12 cellular contexts compared by ENCODE assay signal in the genomic region with DNA sequence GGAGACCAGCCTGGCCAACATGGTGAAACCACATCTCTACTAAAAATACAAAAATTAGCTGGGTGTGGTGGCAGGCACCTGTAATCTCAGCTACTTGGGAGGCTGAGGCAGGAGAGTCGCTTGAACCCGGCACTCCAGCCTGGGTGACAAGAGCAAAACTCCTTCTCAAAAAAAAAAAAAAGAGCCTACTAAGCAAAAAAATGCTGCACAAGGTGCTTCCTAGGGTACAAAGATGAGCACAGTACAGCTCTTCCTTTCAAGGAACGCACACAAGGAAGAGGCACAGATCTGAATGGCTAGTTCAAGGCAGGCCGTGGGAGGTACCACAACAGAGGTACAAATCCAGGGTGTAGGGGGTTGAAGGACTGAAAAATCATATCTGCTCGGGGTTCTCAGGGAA. TPM values are rescaled to one million over a fixed set of nuclear protein-coding genes. Genes with fewer than 3 reads are reported as not detected.
DNase-seq lines count a peak whose midpoint lies in the region; ATAC-seq, FAIRE-seq and TF ChIP-seq lines count a peak whose summit lies in the region.
"Not testable (repeated sequence)": the region's sequence is repeated elsewhere in the genome, so short reads cannot be mapped to it uniquely, and the experiment has no call there.
"Had no signal": no experiment of that assay in that cellular context is flagged by ENCODE, and none has a peak within 500 bp of the region (broad histone marks: within the 10 kb centered on the region; RNA-seq: fewer than 3 reads in every experiment).

No MANE protein-coding gene starts in this region.

- TF ChIP-seq EP300 in A549 (IDR thresholded peaks at IDR 0.05); K562 (IDR thresholded peaks at IDR 0.05; ENCODE audit: low read length): not testable (repeated sequence)

- H4K20me1 ChIP-seq in IMR-90 (ENCODE audit: insufficient read depth, low read length); K562 (replicated peaks; ENCODE audit: control insufficient read depth, insufficient read depth, low read length): not testable (repeated sequence)

- H2BK120ac ChIP-seq in IMR-90 (ENCODE audit: low read depth, low read length) = not testable (repeated sequence)

- dilution Hi-C loops in IMR-90 (cut with HindIII; ENCODE audit: low sequenced_read_pairs, unreplicated experiment) = not testable (repeated sequence)

- H4K5ac ChIP-seq in IMR-90 (ENCODE audit: low read depth, low read length) = not testable (repeated sequence)

- not testable (repeated sequence) for H4K8ac ChIP-seq in IMR-90 (ENCODE audit: low read depth in 2 of 2, low read length in 2 of 2)

- H3K79me1 ChIP-seq in IMR-90 (ENCODE audit: low read depth in 1 of 2, low read length in 2 of 2) = not testable (repeated sequence)

- peaks cover 22% of the 10 kb centered on the region for H3K36me3 Mint-ChIP-seq in activated CD4-positive, alpha-beta T cell treated with anti-CD3 and anti-CD28 coated beads for 36 hours (ENCODE audit: low read depth)
- peaks cover 47% of the 10 kb centered on the region for H3K36me3 Mint-ChIP-seq in activated T-helper 17 cell treated with anti-CD3 and anti-CD28 coated beads, Interleukin-2, amount 50 U/mL, for 72 hours (ENCODE audit: low read depth)
- not testable (repeated sequence) for H3K36me3 Mint-ChIP-seq in activated naive CD4-positive, alpha-beta T cell treated with anti-CD3 and anti-CD28 coated beads, Interleukin-2, amount 50 U/mL, for 72 hours
- H3K36me3 Mint-ChIP-seq in stimulated activated memory B cell treated with anti-CD40 and anti-IgM and Interleukin-4, amounts not matched to agents 10 μg/mL and 1 μg/mL and 100 μg/mL, for 72 hours = peaks cover 54% of the 10 kb centered on the region
- peaks cover 49% of the 10 kb centered on the region for H3K36me3 Mint-ChIP-seq in stimulated activated naive CD8-positive, alpha-beta T cell treated with anti-CD3 and anti-CD28 coated beads, Interleukin-15, Interleukin-2, amounts not matched to agents 100 ng/mL and 50 ng/mL, for 24 hours (ENCODE audit: low read depth)

- intact Hi-C loops in IMR-90 (cut with micrococcal nuclease); activated CD4-positive, alpha-beta T cell treated with anti-CD3 and anti-CD28 coated beads for 36 hours (cut with DNase I, micrococcal nuclease); K562 (cut with micrococcal nuclease): not testable (repeated sequence)

- H3K23ac ChIP-seq in IMR-90 (ENCODE audit: low read depth, low read length) = not testable (repeated sequence)

- TF ChIP-seq CTCF in A549 (IDR thresholded peaks at IDR 0.05); IMR-90 (conservative IDR thresholded peaks at IDR 0.05; ENCODE audit: low read depth, low read length); K562 (IDR thresholded peaks at IDR 0.05 in 2 of 3, conservative IDR thresholded peaks at IDR 0.05 in 1 of 3; ENCODE audit: insufficient read depth in 2 of 3, low read depth in 1 of 3, low read length in 3 of 3): not testable (repeated sequence)

- in situ Hi-C loops in IMR-90 (cut with MboI; ENCODE audit: low sequenced_read_pairs); K562 (cut with MboI): not testable (repeated sequence)

- H2AK5ac ChIP-seq in IMR-90 (ENCODE audit: low read depth, low read length) = not testable (repeated sequence)

- ATAC-seq in A549; IMR-90 (ENCODE audit: low read depth); activated CD4-positive, alpha-beta T cell treated with anti-CD3 and anti-CD28 coated beads for 36 hours; activated T-helper 17 cell treated with anti-CD3 and anti-CD28 coated beads, Interleukin-2, amount 50 U/mL, for 72 hours (replicated peaks); K562; stimulated activated memory B cell treated with anti-CD40 and anti-IgM and Interleukin-4, amounts not matched to agents 10 μg/mL and 1 μg/mL and 100 μg/mL, for 72 hours: not testable (repeated sequence)
- ATAC-seq in activated naive CD4-positive, alpha-beta T cell treated with anti-CD3 and anti-CD28 coated beads, Interleukin-2, amount 50 U/mL, for 72 hours = peak in 1 of 2 donors; percentile 13

- not testable (repeated sequence) for H3K4me1 ChIP-seq in A549; IMR-90 (ENCODE audit: control insufficient read depth, insufficient read depth, low read length); K562 (replicated peaks in 1 of 2; ENCODE audit: control insufficient read depth in 2 of 2, insufficient read depth in 2 of 2, low read length in 2 of 2)

- H3K36me3 ChIP-seq in IMR-90 (ENCODE audit: control insufficient read depth, insufficient read depth, low read length) (peaks cover 10% of the 10 kb centered on the region), K562 (ENCODE audit: control insufficient read depth, insufficient read depth, low read length) (peaks cover 23% of the 10 kb centered on the region; the same call in 1 of the 3 replicates)

- not testable (repeated sequence) for H3K4me3 ChIP-seq in A549; IMR-90 (ENCODE audit: insufficient read depth, low read depth, low read length); K562

- DNase-seq in A549 (ENCODE audit: low read depth in 1 of 2, low spot score in 1 of 2); IMR-90; activated CD4-positive, alpha-beta T cell treated with anti-CD3 and anti-CD28 coated beads for 36 hours; activated naive CD4-positive, alpha-beta T cell treated with anti-CD3 and anti-CD28 coated beads, Interleukin-2, amount 50 U/mL, for 72 hours (ENCODE audit: low spot score in 2 of 2); K562 (ENCODE audit: extremely low read depth in 1 of 4, low spot score in 3 of 4): not testable (repeated sequence)

- POLR2A ChIA-PET in A549 (lab: Yijun Ruan, JAX); IMR-90 (lab: Charles Lee; ENCODE audit: unreplicated experiment); K562 (lab: Yijun Ruan, JAX): not testable (repeated sequence)
- POLR2A ChIA-PET in activated CD4-positive, alpha-beta T cell treated with anti-CD3 and anti-CD28 coated beads for 36 hours (lab: Charles Lee) = interaction anchor here (0.7 kb wide), 1 partner anchor 88 kb away, joined by 6 read pairs; no protein-coding TSS in a partner anchor

- H2BK15ac ChIP-seq in IMR-90 (ENCODE audit: low read depth, low read length) = not testable (repeated sequence)

- not testable (repeated sequence) for H3K4me3 Mint-ChIP-seq in activated CD4-positive, alpha-beta T cell treated with anti-CD3 and anti-CD28 coated beads for 36 hours; stimulated activated memory B cell treated with anti-CD40 and anti-IgM and Interleukin-4, amounts not matched to agents 10 μg/mL and 1 μg/mL and 100 μg/mL, for 72 hours; stimulated activated naive CD8-positive, alpha-beta T cell treated with anti-CD3 and anti-CD28 coated beads, Interleukin-15, Interleukin-2, amounts not matched to agents 100 ng/mL and 50 ng/mL, for 24 hours
- H3K4me3 Mint-ChIP-seq in activated T-helper 17 cell treated with anti-CD3 and anti-CD28 coated beads, Interleukin-2, amount 50 U/mL, for 72 hours = peak overlapping the region; percentile 9

- H3K9me3 ChIP-seq in A549; IMR-90 (ENCODE audit: control insufficient read depth, insufficient read depth, low read length); K562 (replicated peaks; ENCODE audit: control insufficient read depth, insufficient read depth, low read depth, low read length): not testable (repeated sequence)

- H3K56ac ChIP-seq in IMR-90 (ENCODE audit: extremely low read depth, insufficient read depth, low read length) = not testable (repeated sequence)

- H4K91ac ChIP-seq in IMR-90 (ENCODE audit: insufficient read depth, low read depth, low read length) = not testable (repeated sequence)

- H3K18ac ChIP-seq in IMR-90 (ENCODE audit: low read depth, low read length) = not testable (repeated sequence)

- WGBS in A549 (ENCODE audit: missing lambda C conversion rate) = 99% methylated on average over 5 of the region's 5 CpGs
- WGBS in IMR-90 (ENCODE audit: extremely low coverage in 2 of 2, insufficient read length in 1 of 2), 2 experiments = 86% methylated on average over 1 of the region's 5 CpGs; no CpG with 5 or more reads in 1 of the 2 experiments
- WGBS in K562 (ENCODE audit: insufficient coverage, low coverage, missing lambda C conversion rate) = 91% methylated on average over 5 of the region's 5 CpGs

- CTCF ChIA-PET in A549 (lab: Yijun Ruan, JAX); IMR-90 (lab: Yijun Ruan, JAX); activated CD4-positive, alpha-beta T cell treated with anti-CD3 and anti-CD28 coated beads for 36 hours (lab: Charles Lee); K562 (lab: Yijun Ruan, JAX; ENCODE audit: low intra/inter-chr PET ratio): not testable (repeated sequence)

- H3K9ac ChIP-seq in IMR-90 (ENCODE audit: low read depth, low read length); K562 (ENCODE audit: insufficient read depth in 1 of 2, low read depth in 2 of 2, low read length in 2 of 2): not testable (repeated sequence)

- BruUV-seq in IMR-90 (replicated peaks; lab: Mats Ljungman, UMichigan); K562 (replicated peaks; lab: Mats Ljungman, UMichigan): not testable (repeated sequence)

- H3K9me3 Mint-ChIP-seq in activated CD4-positive, alpha-beta T cell treated with anti-CD3 and anti-CD28 coated beads for 36 hours (ENCODE audit: low read depth); activated T-helper 17 cell treated with anti-CD3 and anti-CD28 coated beads, Interleukin-2, amount 50 U/mL, for 72 hours; activated naive CD4-positive, alpha-beta T cell treated with anti-CD3 and anti-CD28 coated beads, Interleukin-2, amount 50 U/mL, for 72 hours; stimulated activated memory B cell treated with anti-CD40 and anti-IgM and Interleukin-4, amounts not matched to agents 10 μg/mL and 1 μg/mL and 100 μg/mL, for 72 hours; stimulated activated naive CD8-positive, alpha-beta T cell treated with anti-CD3 and anti-CD28 coated beads, Interleukin-15, Interleukin-2, amounts not matched to agents 100 ng/mL and 50 ng/mL, for 24 hours: not testable (repeated sequence)

- not testable (repeated sequence) for FAIRE-seq in A549 (lab: Jason Lieb, UNC); K562 (lab: Jason Lieb, UNC)

- not testable (repeated sequence) for H3K27me3 Mint-ChIP-seq in activated CD4-positive, alpha-beta T cell treated with anti-CD3 and anti-CD28 coated beads for 36 hours; activated T-helper 17 cell treated with anti-CD3 and anti-CD28 coated beads, Interleukin-2, amount 50 U/mL, for 72 hours; stimulated activated memory B cell treated with anti-CD40 and anti-IgM and Interleukin-4, amounts not matched to agents 10 μg/mL and 1 μg/mL and 100 μg/mL, for 72 hours; stimulated activated naive CD8-positive, alpha-beta T cell treated with anti-CD3 and anti-CD28 coated beads, Interleukin-15, Interleukin-2, amounts not matched to agents 100 ng/mL and 50 ng/mL, for 24 hours

- not testable (repeated sequence) for H3K27ac ChIP-seq in A549; IMR-90 (ENCODE audit: insufficient read depth, low read length); K562 (ENCODE audit: extremely low read depth, low read depth, low read length)

- H3K27me3 ChIP-seq in IMR-90 (ENCODE audit: control insufficient read depth, insufficient read depth, low read length); K562 (ENCODE audit: control insufficient read depth in 2 of 2, insufficient read depth in 2 of 2, low read length in 2 of 2): not testable (repeated sequence)

- not testable (repeated sequence) for H3K14ac ChIP-seq in IMR-90 (replicated peaks; ENCODE audit: low read depth, low read length)

- H3K4ac ChIP-seq in IMR-90 (ENCODE audit: low read depth, low read length) = not testable (repeated sequence)

- not testable (repeated sequence) for H2BK20ac ChIP-seq in IMR-90 (ENCODE audit: low read depth, low read length)

- H3K27ac Mint-ChIP-seq in activated CD4-positive, alpha-beta T cell treated with anti-CD3 and anti-CD28 coated beads for 36 hours = peak overlapping the region; percentile 32
- H3K27ac Mint-ChIP-seq in activated T-helper 17 cell treated with anti-CD3 and anti-CD28 coated beads, Interleukin-2, amount 50 U/mL, for 72 hours = peak overlapping the region; percentile 48
- peak overlapping the region; percentile 32 to 65 for H3K27ac Mint-ChIP-seq in activated naive CD4-positive, alpha-beta T cell treated with anti-CD3 and anti-CD28 coated beads, Interleukin-2, amount 50 U/mL, for 72 hours
- H3K27ac Mint-ChIP-seq in stimulated activated memory B cell treated with anti-CD40 and anti-IgM and Interleukin-4, amounts not matched to agents 10 μg/mL and 1 μg/mL and 100 μg/mL, for 72 hours = peak overlapping the region; percentile 31
- peak overlapping the region; percentile 17 for H3K27ac Mint-ChIP-seq in stimulated activated naive CD8-positive, alpha-beta T cell treated with anti-CD3 and anti-CD28 coated beads, Interleukin-15, Interleukin-2, amounts not matched to agents 100 ng/mL and 50 ng/mL, for 24 hours

- TF ChIP-seq POLR2A in A549 (IDR thresholded peaks at IDR 0.05; ENCODE audit: low read length); IMR-90 (IDR thresholded peaks at IDR 0.05; ENCODE audit: low read depth, low read length); K562 (conservative IDR thresholded peaks at IDR 0.05): not testable (repeated sequence)

- H3K4me1 Mint-ChIP-seq in activated CD4-positive, alpha-beta T cell treated with anti-CD3 and anti-CD28 coated beads for 36 hours = peaks cover 23% of the 10 kb centered on the region
- H3K4me1 Mint-ChIP-seq in activated T-helper 17 cell treated with anti-CD3 and anti-CD28 coated beads, Interleukin-2, amount 50 U/mL, for 72 hours; stimulated activated naive CD8-positive, alpha-beta T cell treated with anti-CD3 and anti-CD28 coated beads, Interleukin-15, Interleukin-2, amounts not matched to agents 100 ng/mL and 50 ng/mL, for 24 hours (ENCODE audit: low read depth): not testable (repeated sequence)
- peaks cover 19% of the 10 kb centered on the region for H3K4me1 Mint-ChIP-seq in stimulated activated memory B cell treated with anti-CD40 and anti-IgM and Interleukin-4, amounts not matched to agents 10 μg/mL and 1 μg/mL and 100 μg/mL, for 72 hours

- not testable (repeated sequence) for H3K79me2 ChIP-seq in K562 (ENCODE audit: control insufficient read depth, insufficient read depth, low read length)

- 0 out of 2 replicates have a peak, but pooled peaks cover 16% of the 10 kb centered on the region for H3K9me1 ChIP-seq in IMR-90 (ENCODE audit: insufficient read depth, low read length)
- not testable (repeated sequence) for H3K9me1 ChIP-seq in K562 (ENCODE audit: control insufficient read depth, insufficient read depth, low read length)

- not testable (repeated sequence) for TF ChIP-seq RAD21 in A549 (conservative IDR thresholded peaks at IDR 0.05 in 1 of 2, IDR thresholded peaks at IDR 0.05 in 1 of 2); IMR-90 (IDR thresholded peaks at IDR 0.05; ENCODE audit: low read length); K562 (CRISPR knock-in tag; conservative IDR thresholded peaks at IDR 0.05 in 1 of 2, IDR thresholded peaks at IDR 0.05 in 1 of 2)

- not testable (repeated sequence) for H2AFZ ChIP-seq in IMR-90 (replicated peaks; ENCODE audit: low read length, poor library complexity); K562 (ENCODE audit: low read depth, low read length)

- not testable (repeated sequence) for H2BK5ac ChIP-seq in IMR-90 (ENCODE audit: low read depth, low read length, poor library complexity, severe bottlenecking)

- not testable (repeated sequence) for H2AK9ac ChIP-seq in IMR-90 (replicated peaks; ENCODE audit: low read depth, low read length, poor library complexity)

- H3K4me2 ChIP-seq in A549; IMR-90 (ENCODE audit: low read depth, low read length); K562 (ENCODE audit: insufficient read depth, low read length): not testable (repeated sequence)

RNA-seq across cellular contexts. Expression of a gene that starts 46.9 kb away (rescaled TPM):
- polyA plus RNA-seq in A549 (2011; rRNA removed) (1.9 and 2.0 TPM in 2 replicates), A549 (2017; fragmentation: RNase III; extraction: RNeasy Plus Mini Kit Qiagen cat#74134 plus additional on column Dnase treatment) (3.7 to 7.4 TPM (median 5.8 TPM) in 3 replicates), IMR-90 (2012; rRNA removed) (0.19 and 0.57 TPM in 2 replicates), K562 (2011; rRNA removed) (not detected in 2 replicates), K562 (2014; fragmentation: Illumina TruSeq; extraction: Trizol) (not detected in 2 replicates), K562 (2014; fragmentation: Nextera tagmentation; extraction: Ambion mirVana) (not detected), K562 (2014; rRNA removed) (not detected in 2 replicates)
- polyA plus RNA-seq in A549 (2012; cell fraction: cytosol; rRNA removed) = 2.6 and 3.7 TPM in 2 replicates
- 4.1 and 5.2 TPM in 2 replicates for polyA plus RNA-seq in A549 (2012; cell fraction: nucleus; rRNA removed)
- 0.92 and 1.3 TPM in 2 replicates for polyA minus RNA-seq in A549 (2011; rRNA and poly(A)+ RNA removed)
- total RNA-seq in IMR-90 (2012; rRNA removed) (under 0.01 and 0.18 TPM in 2 replicates), K562 (2014; rRNA removed) (not detected in 2 replicates), K562 (2014; rRNA removed; fragmentation: Illumina TruSeq; extraction: Trizol) (not detected in 2 replicates), K562 (2015; rRNA removed; fragmentation: Illumina TruSeq; extraction: Trizol) (not detected in 2 replicates), K562 (2021) (not detected in 2 replicates)
- polyA plus RNA-seq in IMR-90 (2012; cell fraction: cytosol; rRNA removed) = 0.41 and 0.70 TPM in 2 replicates
- 0.18 and 0.34 TPM in 2 replicates for polyA plus RNA-seq in IMR-90 (2012; cell fraction: nucleus; rRNA removed; ENCODE audit: low replicate concordance)
- not detected for total RNA-seq in activated CD4-positive, alpha-beta T cell treated with anti-CD3 and anti-CD28 coated beads for 36 hours
- not detected for total RNA-seq in activated T-helper 17 cell treated with anti-CD3 and anti-CD28 coated beads, Interleukin-2, amount 50 U/mL, for 72 hours
- total RNA-seq in activated naive CD4-positive, alpha-beta T cell treated with anti-CD3 and anti-CD28 coated beads, Interleukin-2, amount 50 U/mL, for 72 hours = under 1 TPM; 0.30 to 0.33 TPM
- not detected in 2 replicates for total RNA-seq in K562 (2011; cell fraction: chromatin; rRNA removed; ENCODE audit: low replicate concordance)
- total RNA-seq in K562 (2011; cell fraction: nucleolus; rRNA removed) = not detected in 2 replicates
- total RNA-seq in K562 (2011; cell fraction: nucleoplasm; rRNA removed) = not detected in 2 replicates
- polyA plus RNA-seq in K562 (2011; cell fraction: cytosol; rRNA removed) = not detected in 2 replicates
- polyA plus RNA-seq in K562 (2011; cell fraction: nucleus; rRNA removed) = not detected in 2 replicates
- polyA plus RNA-seq in K562 (2012) = not detected in 2 replicates
- polyA minus RNA-seq in K562 (2011; rRNA and poly(A)+ RNA removed) = not detected in 2 replicates
- polyA minus RNA-seq in K562 (2011; cell fraction: cytosol; rRNA and poly(A)+ RNA removed) = not detected in 2 replicates
- polyA minus RNA-seq in K562 (2011; cell fraction: nucleus; rRNA and poly(A)+ RNA removed) = not detected in 2 replicates
- total RNA-seq: CD4-positive, alpha-beta memory T cell; CD4-positive, CD25-positive, alpha-beta regulatory T cell; CD8-positive, alpha-beta memory T cell had no signal
- polyA plus RNA-seq: CD14-positive monocyte; CD4-positive, alpha-beta memory T cell; CD4-positive, CD25-positive, alpha-beta regulatory T cell; CD8-positive, alpha-beta memory T cell had no signal
